ENCODE assay signal across 21 cellular contexts in genomic region chr10:51023611-51024010, GRCh38. TPM values are rescaled to one million over a fixed set of nuclear protein-coding genes. Genes with fewer than 3 reads are reported as not detected.
DNase-seq lines count a peak whose midpoint lies in the region; TF ChIP-seq lines count a peak whose summit lies in the region.
"Had no signal": no experiment of that assay in that cellular context is flagged by ENCODE, and none has a peak within 500 bp of the region (broad histone marks: within the 10 kb centered on the region; RNA-seq: fewer than 3 reads in every experiment).

No MANE protein-coding gene starts in this region.

- H3K27me3 ChIP-seq in osteoblast (ENCODE audit: insufficient read depth, low read length): no peaks in the 10 kb centered on the region
- no peaks in the 10 kb centered on the region for H3K27me3 ChIP-seq in thyroid gland
- H3K27me3 ChIP-seq: BLaER1 treated with 17β-estradiol and CSF1 and Interleukin-3, amounts not matched to agents 10 nM and 100 nM had no signal

- no peak overlapping the region for H3K4me2 ChIP-seq in osteoblast (ENCODE audit: insufficient read depth, low read length)
- H3K4me2 ChIP-seq: A549; BLaER1 treated with 17β-estradiol and CSF1 and Interleukin-3, amounts not matched to agents 10 nM and 100 nM had no signal

- H3K4me3 ChIP-seq in AG10803 (ENCODE audit: low read length) (no peak overlapping the region), osteoblast (ENCODE audit: insufficient read depth, low read length) (no peak overlapping the region), thyroid gland (replicated peaks in 1 of 3) (no peak overlapping the region)
- H3K4me3 ChIP-seq: A549; BLaER1 treated with 17β-estradiol and CSF1 and Interleukin-3, amounts not matched to agents 10 nM and 100 nM had no signal

- H4K20me1 ChIP-seq in osteoblast (ENCODE audit: insufficient read depth, low read length): no peaks in the 10 kb centered on the region
- H4K20me1 ChIP-seq: BLaER1 treated with 17β-estradiol and CSF1 and Interleukin-3, amounts not matched to agents 10 nM and 100 nM had no signal

- intact Hi-C loops in thyroid gland (cut with DNase I): no loop called here

- TF ChIP-seq POLR2A in thyroid gland (IDR thresholded peaks at IDR 0.05): no peak

- DNase-seq in AG10803 (ENCODE audit: low read depth) (peak; percentile 17), astrocyte of the hippocampus (ENCODE audit: low read depth, low spot score) (peak; percentile 15), osteoblast (ENCODE audit: insufficient read length, low spot score, missing footprints) (peak; percentile 15), thyroid gland (no peak), activated gamma-delta T cell (lab: John Stamatoyannopoulos, UW) (no peak), NK-92 (lab: John Stamatoyannopoulos, UW; ENCODE audit: unreplicated experiment) (no peak), kidney glomerular epithelial cell (lab: John Stamatoyannopoulos, UW) (no peak)
- DNase-seq: CD8-positive, alpha-beta memory T cell; DMS79 treated with DMSO at 0.1 percent for 48 hours; H7; HFFc6; NCI-H1417 treated with DMSO at 0.1 percent for 48 hours; NCI-H187 treated with DMSO at 0.1 percent for 48 hours; NCI-H2227 treated with DMSO at 0.1 percent for 48 hours; NCI-H510A treated with DMSO at 0.1 percent for 48 hours; NCI-H774; OCI-M1; SHP77 treated with DMSO at 0.1 percent for 48 hours had no signal

- no peak overlapping the region for H2AFZ ChIP-seq in osteoblast (ENCODE audit: low read length)

- H3K27ac ChIP-seq in osteoblast (ENCODE audit: low read depth, low read length) (no peak overlapping the region), thyroid gland (peak overlapping the region in 2 of 3 donors; percentile 60 to 76)
- H3K27ac ChIP-seq: A549; BLaER1 treated with 17β-estradiol and CSF1 and Interleukin-3, amounts not matched to agents 10 nM and 100 nM had no signal

- no peak for TF ChIP-seq CTCF in AG10803 (conservative IDR thresholded peaks at IDR 0.05; ENCODE audit: low read length)
- TF ChIP-seq CTCF in osteoblast (IDR thresholded peaks at IDR 0.05; ENCODE audit: extremely low read depth, low read depth, low read length): no peak
- no peak for TF ChIP-seq CTCF in thyroid gland (IDR thresholded peaks at IDR 0.05)

- H3K79me2 ChIP-seq in osteoblast (ENCODE audit: insufficient read depth, low read length): no peaks in the 10 kb centered on the region

- H3K36me3 ChIP-seq in osteoblast (ENCODE audit: insufficient read depth, low read length): no peaks in the 10 kb centered on the region
- no peaks in the 10 kb centered on the region for H3K36me3 ChIP-seq in thyroid gland
- H3K36me3 ChIP-seq: BLaER1 treated with 17β-estradiol and CSF1 and Interleukin-3, amounts not matched to agents 10 nM and 100 nM had no signal

- no peaks in the 10 kb centered on the region for H3K9me3 ChIP-seq in osteoblast (ENCODE audit: low read depth, low read length)
- H3K9me3 ChIP-seq in thyroid gland: no peaks in the 10 kb centered on the region
- H3K9me3 ChIP-seq: A549; BLaER1 treated with 17β-estradiol and CSF1 and Interleukin-3, amounts not matched to agents 10 nM and 100 nM had no signal

- no peaks in the 10 kb centered on the region for H3K4me1 ChIP-seq in osteoblast (ENCODE audit: insufficient read depth, low read length)
- peaks cover 14 to 18% of the 10 kb centered on the region in 2 donors for H3K4me1 ChIP-seq in thyroid gland
- H3K4me1 ChIP-seq: A549 had no signal

RNA-seq across cellular contexts. Expression of gene PRKG1, which starts 50.7 kb away (rescaled TPM):
- total RNA-seq in osteoblast (19.5 and 32.1 TPM in 2 replicates), thyroid gland (10 to 100 TPM; 26.5 to 72.3 (median 58.1) TPM)
- total RNA-seq: CD8-positive, alpha-beta memory T cell; HT-29 had no signal

Comparison
In these comparisons a context has a peak if more than half of its experiments do, and no peak if none do; other contexts are left out.
1. DNase-seq: peak in AG10803 (single experiment), astrocyte of the hippocampus (single experiment) and osteoblast (single experiment); none in thyroid gland (0 of 2), activated gamma-delta T cell (single experiment), NK-92 (single experiment) and kidney glomerular epithelial cell (single experiment).